ENCODE assay signal across 12 cellular contexts in the genomic region with DNA sequence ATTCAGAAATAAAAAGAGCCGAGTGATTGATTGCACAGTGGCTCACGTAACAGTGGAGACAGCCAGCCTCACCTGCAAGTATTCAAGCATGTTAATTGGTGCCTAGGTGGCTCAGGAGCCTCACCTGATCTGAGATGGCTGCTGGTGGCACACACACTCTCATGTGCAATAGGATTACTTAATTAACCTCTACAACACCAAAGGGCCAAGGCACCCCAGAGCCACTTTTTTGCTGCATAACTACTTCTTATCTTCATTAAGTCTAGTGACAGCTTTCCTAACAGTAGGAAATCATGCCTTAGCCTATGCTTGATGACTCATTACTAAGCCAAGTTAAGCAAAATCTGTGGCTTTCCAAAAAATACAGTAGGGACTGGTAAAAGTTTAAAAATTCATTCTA.
A peak's percentile ranks its signal among the peaks of the same experiment; 100 is the strongest.
DNase-seq lines count a peak whose midpoint lies in the region; TF ChIP-seq lines count a peak whose summit lies in the region.
"Had no signal": no experiment of that assay in that cellular context is flagged by ENCODE, and none has a peak within 500 bp of the region (broad histone marks: within the 10 kb centered on the region; RNA-seq: fewer than 3 reads in every experiment).

No MANE protein-coding gene starts in this region.

- no peak overlapping the region for H3K14ac ChIP-seq in mesenchymal stem cell (ENCODE audit: low read length in 2 of 2)
- no peak overlapping the region for H3K14ac ChIP-seq in H9 (ENCODE audit: insufficient read depth, low read length)

- H3K9me3 ChIP-seq in mesenchymal stem cell (ENCODE audit: control insufficient read depth, low read length) (no peaks in the 10 kb centered on the region), H9 (ENCODE audit: control insufficient read depth, low read depth, low read length) (no peaks in the 10 kb centered on the region)

- H3K56ac ChIP-seq in H9 (ENCODE audit: insufficient read length, low read depth, low read length): no peak overlapping the region

- H2BK120ac ChIP-seq in mesenchymal stem cell (ENCODE audit: low read depth, low read length) (no peak overlapping the region), H9 (ENCODE audit: low read depth, low read length, poor library complexity, severe bottlenecking) (no peak overlapping the region)

- H4K8ac ChIP-seq in mesenchymal stem cell (ENCODE audit: low read length): no peak overlapping the region
- no peak overlapping the region for H4K8ac ChIP-seq in H9 (replicated peaks; ENCODE audit: insufficient read length, low read depth, low read length)

- no peak overlapping the region for H3T11ph ChIP-seq in H9 (ENCODE audit: low read length)

- H3K4me3 Mint-ChIP-seq in H9: no peak overlapping the region
- H3K4me3 Mint-ChIP-seq: natural killer cell; stimulated activated naive CD8-positive, alpha-beta T cell treated with anti-CD3 and anti-CD28 coated beads, Interleukin-15, Interleukin-2, amounts not matched to agents 100 ng/mL and 50 ng/mL, for 24 hours had no signal

- H3K79me1 ChIP-seq in mesenchymal stem cell (replicated peaks; ENCODE audit: low read length, poor library complexity, severe bottlenecking): no peaks in the 10 kb centered on the region
- no peaks in the 10 kb centered on the region for H3K79me1 ChIP-seq in H9 (ENCODE audit: insufficient read depth, low read depth, low read length, poor library complexity, severe bottlenecking)

- no peak overlapping the region for H2AFZ ChIP-seq in mesenchymal stem cell (ENCODE audit: low read depth, low read length)
- no peak overlapping the region for H2AFZ ChIP-seq in H9 (ENCODE audit: low read length)

- H2BK5ac ChIP-seq in mesenchymal stem cell (ENCODE audit: low read depth, low read length, poor library complexity, severe bottlenecking) (no peak overlapping the region), H9 (ENCODE audit: insufficient read length, low read length) (no peak overlapping the region)

- H3K23me2 ChIP-seq in H9 (ENCODE audit: insufficient read length, low read depth, low read length, poor library complexity, severe bottlenecking): no peaks in the 10 kb centered on the region

- H2AK5ac ChIP-seq in mesenchymal stem cell (ENCODE audit: low read length, severe bottlenecking): no peak overlapping the region
- H2AK5ac ChIP-seq in H9 (ENCODE audit: insufficient read length, low read length): no peak overlapping the region

- H3K18ac ChIP-seq in mesenchymal stem cell (ENCODE audit: low read depth in 1 of 2, low read length in 2 of 2): peak overlapping the region; percentile 37 to 82
- H3K18ac ChIP-seq in H9 (ENCODE audit: insufficient read length, low read depth, low read length): no peak overlapping the region

- no peaks in the 10 kb centered on the region for H3K9me3 Mint-ChIP-seq in H9
- H3K9me3 Mint-ChIP-seq: natural killer cell; stimulated activated naive CD8-positive, alpha-beta T cell treated with anti-CD3 and anti-CD28 coated beads, Interleukin-15, Interleukin-2, amounts not matched to agents 100 ng/mL and 50 ng/mL, for 24 hours had no signal

- H4K20me1 ChIP-seq in H9 (ENCODE audit: control insufficient read depth, insufficient read depth, insufficient read length): no peaks in the 10 kb centered on the region

- no peaks in the 10 kb centered on the region for H3K79me2 ChIP-seq in H9 (ENCODE audit: insufficient read depth, low read length)

- H3K4me3 ChIP-seq in LNCaP clone FGC (ENCODE audit: low read depth, low read length): peak overlapping the region; percentile 35
- peak overlapping the region in 1 of 2 experiments; percentile 47 for H3K4me3 ChIP-seq in mesenchymal stem cell (ENCODE audit: insufficient read depth in 1 of 2, low read depth in 1 of 2, low read length in 2 of 2)

- no peak overlapping the region for H2BK15ac ChIP-seq in mesenchymal stem cell (ENCODE audit: low read depth, poor library complexity, severe bottlenecking)
- H2BK15ac ChIP-seq in H9 (ENCODE audit: low read depth, low read length): no peak overlapping the region

- H3K4me1 Mint-ChIP-seq in H9: no peaks in the 10 kb centered on the region
- H3K4me1 Mint-ChIP-seq: natural killer cell had no signal

- no peaks in the 10 kb centered on the region for H3K36me3 ChIP-seq in mesenchymal stem cell (ENCODE audit: control insufficient read depth in 1 of 2, insufficient read depth in 2 of 2, low read depth in 1 of 2, low read length in 2 of 2)

- H3K27me3 ChIP-seq in mesenchymal stem cell (ENCODE audit: control insufficient read depth in 1 of 2, insufficient read depth in 1 of 2, low read length in 2 of 2) (no peaks in the 10 kb centered on the region), H9 (ENCODE audit: insufficient read depth, low read length) (no peaks in the 10 kb centered on the region)

- H4K5ac ChIP-seq in H9 (ENCODE audit: insufficient read length, low read depth, low read length): no peak overlapping the region

- H3K9ac ChIP-seq in mesenchymal stem cell (ENCODE audit: low read length): peak overlapping the region; percentile 25
- H3K9ac ChIP-seq in H9 (ENCODE audit: extremely low read depth, insufficient read length, low read length): no peak overlapping the region

- H4K91ac ChIP-seq in mesenchymal stem cell (ENCODE audit: low read length): no peak overlapping the region
- H4K91ac ChIP-seq in H9 (ENCODE audit: insufficient read length, low read depth, low read length): no peak overlapping the region

- TF ChIP-seq CTCF in LNCaP clone FGC (IDR thresholded peaks at IDR 0.05; ENCODE audit: control insufficient read depth, extremely low read depth, insufficient read depth): no peak
- no peak for TF ChIP-seq CTCF in VCaP (conservative IDR thresholded peaks at IDR 0.05)
- no peak for TF ChIP-seq CTCF in H9 (conservative IDR thresholded peaks at IDR 0.05)
- TF ChIP-seq CTCF in GM13977 (IDR thresholded peaks at IDR 0.05; ENCODE audit: extremely low read depth, insufficient read depth, missing control alignments): no peak

- DNase-seq in DMS153 treated with DMSO at 0.1 percent for 48 hours (lab: John Stamatoyannopoulos, UW; ENCODE audit: unreplicated experiment): peak; percentile 93
- DNase-seq in LNCaP clone FGC (ENCODE audit: low read depth): no peak
- DNase-seq in mesenchymal stem cell: peak; percentile 78
- DNase-seq in H9: no peak
- no peak for DNase-seq in GM13977 (ENCODE audit: low spot score)
- no peak for DNase-seq in activated CD4-positive, CD25-positive, alpha-beta regulatory T cell treated with anti-CD3 and anti-CD28 coated beads, Interleukin-2, amount 50 U/mL, for 72 hours
- no peak for DNase-seq in ureter (ENCODE audit: low spot score)
- DNase-seq: activated CD4-positive, alpha-beta T cell treated with anti-CD3 and anti-CD28 coated beads for 4 hours; activated gamma-delta T cell treated with Interleukin-2 at 50 U/mL for 16 hours; natural killer cell had no signal

- 69% methylated on average over 2 of the region's 2 CpGs for WGBS in mesenchymal stem cell
- no CpG with 5 or more reads among the region's 2 CpGs for WGBS in H9 (ENCODE audit: extremely low coverage, insufficient read length, low lambda C conversion rate)

- peak overlapping the region; percentile 90 for H3K27ac ChIP-seq in VCaP
- H3K27ac ChIP-seq in mesenchymal stem cell (ENCODE audit: low read length, poor library complexity, severe bottlenecking): no peak overlapping the region
- H3K27ac ChIP-seq in H9 (ENCODE audit: insufficient read length, low read depth, low read length): no peak overlapping the region

- in situ Hi-C loops in GM13977 (cut with MboI; ENCODE audit: low pct_unique_long_range_greater_than_20kb, low sequenced_read_pairs, unreplicated experiment): no loop called here

- H3K4me1 ChIP-seq in mesenchymal stem cell (ENCODE audit: control insufficient read depth, insufficient read depth, low read depth, low read length) (peaks cover 2% of the 10 kb centered on the region), H9 (ENCODE audit: insufficient read depth, low read length) (no peaks in the 10 kb centered on the region)

- peak overlapping the region; percentile 35 to 38 for H3K4ac ChIP-seq in mesenchymal stem cell (ENCODE audit: low read depth in 1 of 2, low read length in 2 of 2)
- H3K4ac ChIP-seq in H9 (ENCODE audit: low read depth, low read length): no peak overlapping the region

- H2BK20ac ChIP-seq in H9 (ENCODE audit: low read depth, low read length, poor library complexity, severe bottlenecking): no peak overlapping the region

- no peaks in the 10 kb centered on the region; a peak in 1 of 7 replicates for H3K36me3 Mint-ChIP-seq in H9 (ENCODE audit: insufficient read depth in 1 of 3, low read depth in 3 of 3)
- H3K36me3 Mint-ChIP-seq: natural killer cell had no signal

- no peak overlapping the region for H3K27ac Mint-ChIP-seq in H9
- H3K27ac Mint-ChIP-seq: natural killer cell; stimulated activated naive CD8-positive, alpha-beta T cell treated with anti-CD3 and anti-CD28 coated beads, Interleukin-15, Interleukin-2, amounts not matched to agents 100 ng/mL and 50 ng/mL, for 24 hours had no signal

- H3K23ac ChIP-seq in mesenchymal stem cell (ENCODE audit: low read length in 2 of 2) (no peak overlapping the region), H9 (ENCODE audit: insufficient read length, low read depth, low read length) (no peak overlapping the region)

- H3K4me2 ChIP-seq in mesenchymal stem cell (ENCODE audit: low read length, poor library complexity, severe bottlenecking) (no peak overlapping the region), H9 (ENCODE audit: insufficient read depth, insufficient read length, low read length) (no peak overlapping the region)

- H2BK12ac ChIP-seq in mesenchymal stem cell (ENCODE audit: low read length in 2 of 2) (peak overlapping the region in 1 of 2 experiments; percentile 83), H9 (ENCODE audit: insufficient read length, low read depth, low read length) (no peak overlapping the region)

- no peaks in the 10 kb centered on the region for H3K27me3 Mint-ChIP-seq in H9 (ENCODE audit: low read depth)

Comparison
In these comparisons a context has a peak if more than half of its experiments do, and no peak if none do; other contexts are left out.
1. DNase-seq: peak in DMS153 treated with DMSO at 0.1 percent for 48 hours (single experiment) and mesenchymal stem cell (single experiment); none in LNCaP clone FGC (single experiment), H9 (single experiment), GM13977 (single experiment), activated CD4-positive, CD25-positive, alpha-beta regulatory T cell treated with anti-CD3 and anti-CD28 coated beads, Interleukin-2, amount 50 U/mL, for 72 hours (single experiment) and ureter (single experiment).